Comparison of ENCODE assay signal across 18 cellular contexts in genomic region chr17:40938981-40939380, GRCh38. TPM values are rescaled to one million over a fixed set of nuclear protein-coding genes. Genes with fewer than 3 reads are reported as not detected.
"Had no signal": no experiment of that assay in that cellular context is flagged by ENCODE, and none has a peak within 500 bp of the region (broad histone marks: within the 10 kb centered on the region; RNA-seq: fewer than 3 reads in every experiment).

No MANE protein-coding gene starts in this region.

- DNase-seq: activated CD4-positive, alpha-beta T cell treated with anti-CD3 and anti-CD28 coated beads, Interleukin-2, amount 50 U/mL, for 48 hours; activated CD4-positive, CD25-positive, alpha-beta regulatory T cell treated with anti-CD3 and anti-CD28 coated beads, Interleukin-2, amount 50 U/mL, for 72 hours; activated CD8-positive, alpha-beta memory T cell treated with anti-CD3 and anti-CD28 coated beads, Interleukin-2, amount 10 ng/mL, durations not matched to agents 7 days and 5 days; activated effector memory CD4-positive, alpha-beta T cell treated with anti-CD3 and anti-CD28 coated beads, Interleukin-2, amount 50 U/mL, for 16 hours; activated T-cell treated with anti-CD3 and anti-CD28 coated beads, Interleukin-2, amount 50 U/mL, for 24 hours; cerebellar nuclear complex; foreskin keratinocyte; left lung; stimulated activated CD4-positive, alpha-beta T cell treated with anti-CD3 and anti-CD28 coated beads, Interleukin-4, amount 100 ng/mL, for 1 hour; stimulated activated CD8-positive, alpha-beta memory T cell treated with anti-CD3 and anti-CD28 coated beads, Interleukin-4, amount 100 ng/mL, for 48 hours; stimulated activated naive CD8-positive, alpha-beta T cell treated with anti-CD3 and anti-CD28 coated beads, Interleukin-15, amount 100 ng/mL, for 72 hours; T-helper 9 cell had no signal

- H3K4me1 ChIP-seq: left lung, vagina had no signal

- H3K27ac ChIP-seq: foreskin keratinocyte, left lung, vagina had no signal

- H3K27me3 ChIP-seq: foreskin keratinocyte, left lung, vagina had no signal

- H3K9me3 ChIP-seq: left lung, vagina had no signal

- H3K4me3 ChIP-seq: left lung, vagina had no signal

- H3K36me3 ChIP-seq: left lung, vagina had no signal

RNA-seq across cellular contexts. Expression of gene KRT23, which starts 1.5 kb away (rescaled TPM):
- total RNA-seq: activated CD8-positive, alpha-beta memory T cell treated with anti-CD3 and anti-CD28 coated beads, Interleukin-2, amount 10 ng/mL, durations not matched to agents 7 days and 5 days; dermis microvascular lymphatic vessel endothelial cell; natural killer cell treated with Interleukin-12 subunit alpha and Interleukin-12 subunit beta and Interleukin-15 and Interleukin-18, amount 100 ng/mL, for 72 hours; osteocyte; pulmonary artery endothelial cell had no signal

RNA-seq across cellular contexts. Expression of gene KRT39, which starts 27.8 kb away (rescaled TPM):
- total RNA-seq: activated CD8-positive, alpha-beta memory T cell treated with anti-CD3 and anti-CD28 coated beads, Interleukin-2, amount 10 ng/mL, durations not matched to agents 7 days and 5 days; dermis microvascular lymphatic vessel endothelial cell; foreskin keratinocyte; natural killer cell treated with Interleukin-12 subunit alpha and Interleukin-12 subunit beta and Interleukin-15 and Interleukin-18, amount 100 ng/mL, for 72 hours; osteocyte; pulmonary artery endothelial cell; sciatic nerve; vagina had no signal

RNA-seq across cellular contexts. Expression of gene KRT40, which starts 45.1 kb away (rescaled TPM):
- total RNA-seq: activated CD8-positive, alpha-beta memory T cell treated with anti-CD3 and anti-CD28 coated beads, Interleukin-2, amount 10 ng/mL, durations not matched to agents 7 days and 5 days; dermis microvascular lymphatic vessel endothelial cell; foreskin keratinocyte; left lung; natural killer cell treated with Interleukin-12 subunit alpha and Interleukin-12 subunit beta and Interleukin-15 and Interleukin-18, amount 100 ng/mL, for 72 hours; osteocyte; pulmonary artery endothelial cell; sciatic nerve; vagina had no signal

RNA-seq across cellular contexts. Expression of gene KRT20, which starts 53.9 kb away (rescaled TPM):
- total RNA-seq: activated CD8-positive, alpha-beta memory T cell treated with anti-CD3 and anti-CD28 coated beads, Interleukin-2, amount 10 ng/mL, durations not matched to agents 7 days and 5 days; dermis microvascular lymphatic vessel endothelial cell; foreskin keratinocyte; left lung; natural killer cell treated with Interleukin-12 subunit alpha and Interleukin-12 subunit beta and Interleukin-15 and Interleukin-18, amount 100 ng/mL, for 72 hours; osteocyte; pulmonary artery endothelial cell; sciatic nerve; vagina had no signal

RNA-seq across cellular contexts. Expression of gene KRTAP3-3, which starts 55.0 kb away (rescaled TPM):
- total RNA-seq: activated CD8-positive, alpha-beta memory T cell treated with anti-CD3 and anti-CD28 coated beads, Interleukin-2, amount 10 ng/mL, durations not matched to agents 7 days and 5 days; dermis microvascular lymphatic vessel endothelial cell; foreskin keratinocyte; left lung; natural killer cell treated with Interleukin-12 subunit alpha and Interleukin-12 subunit beta and Interleukin-15 and Interleukin-18, amount 100 ng/mL, for 72 hours; osteocyte; pulmonary artery endothelial cell; sciatic nerve; vagina had no signal
